In the genomic region with DNA sequence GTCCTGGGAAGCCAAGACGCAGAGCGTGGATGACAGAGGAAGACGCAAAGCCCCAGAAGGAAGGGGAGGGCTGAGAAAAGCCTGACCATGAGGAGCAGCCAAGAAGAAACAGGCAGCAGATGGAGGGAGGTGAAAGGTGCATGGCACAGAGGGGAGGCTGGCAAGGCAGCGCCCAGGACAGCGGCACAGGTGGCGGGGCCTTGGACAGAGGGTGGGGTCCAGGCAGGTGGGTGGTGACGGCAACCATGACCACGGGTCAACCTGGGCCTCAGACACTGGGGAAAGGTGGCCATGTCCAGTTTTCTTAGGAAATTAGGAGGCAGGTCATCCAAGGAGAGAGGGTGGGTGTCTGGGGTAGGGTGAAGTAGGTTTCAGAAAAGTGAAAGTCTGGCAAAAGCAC, we compare ENCODE assay signal across 1 cellular context.
TF ChIP-seq lines count a peak whose summit lies in the region.

No MANE protein-coding gene starts in this region.

TF ChIP-seq in IMR-90, 13 proteins besides CTCF, POLR2A, EP300 and RAD21:
- no peak for TF ChIP-seq CEBPB (IDR thresholded peaks at IDR 0.05; ENCODE audit: low read depth, low read length)
- TF ChIP-seq RFX5 (IDR thresholded peaks at IDR 0.05; ENCODE audit: low read depth, low read length): no peak
- TF ChIP-seq BHLHE40 (IDR thresholded peaks at IDR 0.05; ENCODE audit: low read depth, low read length): no peak
- no peak for TF ChIP-seq FOS (IDR thresholded peaks at IDR 0.05; ENCODE audit: low read depth, low read length)
- TF ChIP-seq MXI1 (IDR thresholded peaks at IDR 0.05; ENCODE audit: borderline replicate concordance, low read depth, low read length): no peak
- TF ChIP-seq SMC3 (IDR thresholded peaks at IDR 0.05; ENCODE audit: low read depth, low read length): no peak
- TF ChIP-seq RCOR1 (IDR thresholded peaks at IDR 0.05; ENCODE audit: insufficient replicate concordance, low read length): no peak
- TF ChIP-seq MAFK (IDR thresholded peaks at IDR 0.05; ENCODE audit: low read depth, low read length): no peak
- no peak for TF ChIP-seq NFE2L2 (IDR thresholded peaks at IDR 0.05; ENCODE audit: low read depth, low read length)
- TF ChIP-seq, protein P1, sequence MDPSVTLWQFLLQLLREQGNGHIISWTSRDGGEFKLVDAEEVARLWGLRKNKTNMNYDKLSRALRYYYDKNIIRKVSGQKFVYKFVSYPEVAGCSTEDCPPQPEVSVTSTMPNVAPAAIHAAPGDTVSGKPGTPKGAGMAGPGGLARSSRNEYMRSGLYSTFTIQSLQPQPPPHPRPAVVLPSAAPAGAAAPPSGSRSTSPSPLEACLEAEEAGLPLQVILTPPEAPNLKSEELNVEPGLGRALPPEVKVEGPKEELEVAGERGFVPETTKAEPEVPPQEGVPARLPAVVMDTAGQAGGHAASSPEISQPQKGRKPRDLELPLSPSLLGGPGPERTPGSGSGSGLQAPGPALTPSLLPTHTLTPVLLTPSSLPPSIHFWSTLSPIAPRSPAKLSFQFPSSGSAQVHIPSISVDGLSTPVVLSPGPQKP (IDR thresholded peaks at IDR 0.05; ENCODE audit: borderline replicate concordance, low read depth, low read length): no peak
- no peak for TF ChIP-seq CHD1 (IDR thresholded peaks at IDR 0.05; ENCODE audit: low read depth, low read length)
- TF ChIP-seq, protein P2, sequence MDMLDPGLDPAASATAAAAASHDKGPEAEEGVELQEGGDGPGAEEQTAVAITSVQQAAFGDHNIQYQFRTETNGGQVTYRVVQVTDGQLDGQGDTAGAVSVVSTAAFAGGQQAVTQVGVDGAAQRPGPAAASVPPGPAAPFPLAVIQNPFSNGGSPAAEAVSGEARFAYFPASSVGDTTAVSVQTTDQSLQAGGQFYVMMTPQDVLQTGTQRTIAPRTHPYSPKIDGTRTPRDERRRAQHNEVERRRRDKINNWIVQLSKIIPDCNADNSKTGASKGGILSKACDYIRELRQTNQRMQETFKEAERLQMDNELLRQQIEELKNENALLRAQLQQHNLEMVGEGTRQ (IDR thresholded peaks at IDR 0.05; ENCODE audit: low read depth, low read length): no peak
- TF ChIP-seq MAZ (IDR thresholded peaks at IDR 0.05; ENCODE audit: borderline replicate concordance, low read depth, low read length): no peak
